10 cellular contexts compared by ENCODE assay signal in the genomic region with DNA sequence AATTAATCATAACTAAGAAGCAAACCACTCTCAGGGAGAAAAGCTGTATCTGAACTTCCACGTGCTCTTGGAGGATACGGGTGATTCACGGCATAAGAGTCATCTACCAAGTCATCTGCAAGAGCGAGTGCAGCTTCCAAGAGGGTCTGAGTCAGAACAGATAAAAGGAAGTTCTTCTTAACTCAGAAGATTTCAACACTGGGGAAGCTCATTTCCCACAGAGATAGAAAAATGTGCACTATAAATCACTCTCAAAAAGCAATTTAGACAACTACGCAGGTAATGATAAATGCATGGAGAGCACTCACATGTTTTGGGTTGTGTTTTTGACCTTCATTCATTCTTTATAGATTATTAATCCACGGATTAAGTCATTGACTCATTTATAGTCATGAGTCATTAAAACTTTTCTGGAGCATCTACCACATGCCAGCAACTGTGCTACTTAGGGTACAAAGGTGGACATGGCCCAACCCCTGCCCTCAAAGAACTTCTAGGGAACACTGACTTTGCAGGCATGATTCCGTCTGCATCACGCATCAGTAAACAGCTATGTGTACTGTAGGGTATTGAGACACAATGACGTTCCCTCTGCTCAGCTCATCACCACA. TPM values are rescaled to one million over a fixed set of nuclear protein-coding genes. Genes with fewer than 3 reads are reported as not detected.
DNase-seq lines count a peak whose midpoint lies in the region; ATAC-seq and TF ChIP-seq lines count a peak whose summit lies in the region.
"Had no signal": no experiment of that assay in that cellular context is flagged by ENCODE, and none has a peak within 500 bp of the region (broad histone marks: within the 10 kb centered on the region; RNA-seq: fewer than 3 reads in every experiment).

No MANE protein-coding gene starts in this region.

- H3K27ac ChIP-seq in naive thymus-derived CD4-positive, alpha-beta T cell (ENCODE audit: low read depth, low read length), result no peak overlapping the region
- H3K27ac ChIP-seq: tibial artery had no signal

- intact Hi-C loops in naive thymus-derived CD4-positive, alpha-beta T cell (cut with micrococcal nuclease), result no loop called here

- H3K4me1 Mint-ChIP-seq in naive thymus-derived CD4-positive, alpha-beta T cell, result peaks cover 0 to 12% (median 0%) of the 10 kb centered on the region in 7 donors
- H3K4me1 Mint-ChIP-seq: naive thymus-derived CD8-positive, alpha-beta T cell had no signal

- peaks cover 0 to 4% (median 0%) of the 10 kb centered on the region in 5 donors for H3K36me3 Mint-ChIP-seq in naive thymus-derived CD4-positive, alpha-beta T cell
- H3K36me3 Mint-ChIP-seq: naive thymus-derived CD8-positive, alpha-beta T cell had no signal

- no peak for TF ChIP-seq CTCF in cardiac fibroblast (IDR thresholded peaks at IDR 0.05; ENCODE audit: low read depth, low read length)

- POLR2A ChIA-PET in naive thymus-derived CD4-positive, alpha-beta T cell (lab: Charles Lee), result interaction anchor here (1.6 kb wide), 1 partner anchor 14 kb away, joined by 5 read pairs; no protein-coding TSS in a partner anchor

- CTCF ChIA-PET in naive thymus-derived CD4-positive, alpha-beta T cell (lab: Charles Lee), result interaction anchor here (0.6 to 1.3 kb wide), 2 partner anchors 13 to 71 kb away, joined by 4 to 5 read pairs; no protein-coding TSS in a partner anchor

- H3K27ac Mint-ChIP-seq in naive thymus-derived CD4-positive, alpha-beta T cell, result no peak overlapping the region
- H3K27ac Mint-ChIP-seq: naive thymus-derived CD8-positive, alpha-beta T cell had no signal

- ATAC-seq in naive thymus-derived CD4-positive, alpha-beta T cell, result peak; percentile 83
- ATAC-seq in GM21390 (IDR thresholded peaks at IDR 0.05; ENCODE audit: unreplicated experiment), result no peak

- DNase-seq in EL, result peak; percentile 98
- peak; percentile 98 for DNase-seq in NCI-H226
- peak; percentile 95 to 99 for DNase-seq in cardiac fibroblast (ENCODE audit: low read depth in 2 of 2)
- no peak for DNase-seq in naive thymus-derived CD4-positive, alpha-beta T cell
- no peak for DNase-seq in activated CD4-positive, CD25-positive, alpha-beta regulatory T cell (lab: John Stamatoyannopoulos, UW)
- no peak for DNase-seq in H7
- no peak for DNase-seq in stimulated activated naive CD4-positive, alpha-beta T cell treated with Interleukin-2 at 50 U/mL for 16 hours (lab: John Stamatoyannopoulos, UW)
- DNase-seq: naive thymus-derived CD8-positive, alpha-beta T cell had no signal

- H3K27me3 ChIP-seq in naive thymus-derived CD4-positive, alpha-beta T cell (ENCODE audit: control insufficient read depth in 2 of 2, insufficient read depth in 2 of 2, low read length in 2 of 2), result no peaks in the 10 kb centered on the region
- H3K27me3 ChIP-seq in H7 (ENCODE audit: control insufficient read depth, insufficient read depth, low read length), result no peaks in the 10 kb centered on the region
- H3K27me3 ChIP-seq: tibial artery had no signal

- H3K4me3 ChIP-seq in cardiac fibroblast (replicated peaks in 1 of 2; ENCODE audit: low read depth in 2 of 2, low read length in 2 of 2), result no peak overlapping the region
- H3K4me3 ChIP-seq in naive thymus-derived CD4-positive, alpha-beta T cell (ENCODE audit: low read length), result no peak overlapping the region
- no peak overlapping the region for H3K4me3 ChIP-seq in H7 (ENCODE audit: insufficient read depth, low read depth, low read length)
- H3K4me3 ChIP-seq: tibial artery had no signal

- no peaks in the 10 kb centered on the region for H3K9me3 ChIP-seq in naive thymus-derived CD4-positive, alpha-beta T cell (ENCODE audit: control insufficient read depth in 2 of 3, low read length in 3 of 3)
- H3K9me3 ChIP-seq: tibial artery had no signal

- no peaks in the 10 kb centered on the region for H3K4me1 ChIP-seq in naive thymus-derived CD4-positive, alpha-beta T cell (ENCODE audit: control insufficient read depth in 2 of 2, insufficient read depth in 2 of 2, low read length in 2 of 2)
- H3K4me1 ChIP-seq: tibial artery had no signal

- no peak overlapping the region for H3K4me3 Mint-ChIP-seq in naive thymus-derived CD4-positive, alpha-beta T cell
- H3K4me3 Mint-ChIP-seq: naive thymus-derived CD8-positive, alpha-beta T cell had no signal

- peaks cover 0 to 12% (median 0%) of the 10 kb centered on the region in 11 donors for H3K9me3 Mint-ChIP-seq in naive thymus-derived CD4-positive, alpha-beta T cell

- H3K36me3 ChIP-seq in naive thymus-derived CD4-positive, alpha-beta T cell (ENCODE audit: control insufficient read depth in 2 of 3, insufficient read depth in 3 of 3, low read length in 3 of 3), result no peaks in the 10 kb centered on the region
- H3K36me3 ChIP-seq in H7 (replicated peaks; ENCODE audit: control insufficient read depth, insufficient read depth, low read length), result no peaks in the 10 kb centered on the region
- H3K36me3 ChIP-seq: tibial artery had no signal

- H3K27me3 Mint-ChIP-seq in naive thymus-derived CD4-positive, alpha-beta T cell, result peaks cover 0 to 7% (median 0%) of the 10 kb centered on the region in 5 donors

RNA-seq across cellular contexts. Expression of gene KCNJ15, which starts 20.8 kb away (rescaled TPM):
- total RNA-seq in naive thymus-derived CD4-positive, alpha-beta T cell, result 1 to 10 TPM in 1 of 5 experiments, under 1 TPM in 3, not detected in 1; 0.16 to 1.1 (median 0.70) TPM
- polyA plus RNA-seq in naive thymus-derived CD4-positive, alpha-beta T cell, result not detected
- 0.33 TPM in 1 of 2 replicates, not detected in the other for total RNA-seq in H7 (2014; rRNA removed; shearing (Covaris generic))
- total RNA-seq: naive thymus-derived CD8-positive, alpha-beta T cell had no signal
- polyA plus RNA-seq: naive thymus-derived CD8-positive, alpha-beta T cell had no signal

Comparison
In these comparisons a context has a peak if more than half of its experiments do, and no peak if none do; other contexts are left out.
1. DNase-seq: peak in EL (single experiment), NCI-H226 (single experiment) and cardiac fibroblast (2 of 2); none in naive thymus-derived CD4-positive, alpha-beta T cell (0 of 9), activated CD4-positive, CD25-positive, alpha-beta regulatory T cell (0 of 4), H7 (single experiment) and stimulated activated naive CD4-positive, alpha-beta T cell treated with Interleukin-2 at 50 U/mL for 16 hours (single experiment).